1 cellular context compared by ENCODE assay signal in the genomic region with DNA sequence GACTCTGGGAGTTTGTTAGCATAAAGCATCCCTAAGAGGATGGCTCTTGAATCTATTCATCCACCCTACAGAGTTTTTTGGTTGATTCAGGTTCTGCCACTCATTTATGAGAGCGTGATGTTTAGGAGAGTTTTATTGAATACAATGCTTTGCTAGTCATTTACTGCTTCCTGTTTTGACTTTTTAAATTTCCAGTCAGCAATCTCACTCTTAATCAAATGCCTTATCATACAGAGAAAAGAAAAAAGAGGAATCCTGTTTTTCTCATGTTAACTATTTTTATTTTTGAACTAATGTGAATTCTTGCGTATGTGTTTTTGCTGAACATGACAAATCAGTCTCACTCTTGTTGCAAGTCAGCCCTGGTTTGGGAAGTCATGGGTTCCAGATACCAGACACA.
TF ChIP-seq lines count a peak whose summit lies in the region.

No MANE protein-coding gene starts in this region.

TF ChIP-seq in GM12878, 131 proteins besides CTCF, POLR2A, EP300 and RAD21 (continues in another document):
- TF ChIP-seq MEF2A (IDR thresholded peaks at IDR 0.05; ENCODE audit: insufficient read depth, low read depth, low read length) (0 out of 2 replicates have a peak, but pooled peaks have one; percentile 46), ZNF274 (IDR thresholded peaks at IDR 0.05; ENCODE audit: insufficient read depth, insufficient read length) (no peak), GATAD2B (conservative IDR thresholded peaks at IDR 0.05; ENCODE audit: low read depth) (no peak), ZNF207 (IDR thresholded peaks at IDR 0.05; ENCODE audit: borderline replicate concordance) (no peak), EED (IDR thresholded peaks at IDR 0.05; ENCODE audit: low read depth) (no peak), DPF2 (IDR thresholded peaks at IDR 0.05) (no peak), MTA2 (IDR thresholded peaks at IDR 0.05; ENCODE audit: low read depth) (no peak), JUND (IDR thresholded peaks at IDR 0.05; ENCODE audit: low read depth, low read length) (no peak), BACH1 (IDR thresholded peaks at IDR 0.05; ENCODE audit: borderline replicate concordance) (no peak), CREM (IDR thresholded peaks at IDR 0.05; ENCODE audit: low read depth) (peak; percentile 37; the same call in 1 of the 2 replicates), FOXM1 (IDR thresholded peaks at IDR 0.05; ENCODE audit: low read depth, low read length) (0 out of 2 replicates have a peak, but pooled peaks have one; percentile 29), NFIC (IDR thresholded peaks at IDR 0.05; ENCODE audit: low read depth, low read length) (peak; percentile 76; the same call in 1 of the 2 replicates), SIX5 (IDR thresholded peaks at IDR 0.05; ENCODE audit: low read depth, low read length, severe bottlenecking) (no peak), RB1 (IDR thresholded peaks at IDR 0.05; ENCODE audit: borderline replicate concordance) (no peak), LARP7 (IDR thresholded peaks at IDR 0.05) (no peak), RFX5 (IDR thresholded peaks at IDR 0.05; ENCODE audit: low read depth, low read length) (no peak), ZNF217 (IDR thresholded peaks at IDR 0.05) (no peak), IKZF2 (IDR thresholded peaks at IDR 0.05) (peak; percentile 39 to 65; a peak in 3 of 4 replicates), MXI1 (IDR thresholded peaks at IDR 0.05; ENCODE audit: low read depth, low read length) (no peak), SMAD1 (IDR thresholded peaks at IDR 0.05; ENCODE audit: low read depth, partially characterized antibody) (no peak), CBX5 (IDR thresholded peaks at IDR 0.05; ENCODE audit: low read depth) (no peak), IRF4 (IDR thresholded peaks at IDR 0.05; ENCODE audit: low read depth, low read length) (peak; percentile 50; the same call in 1 of the 2 replicates), YY1 (IDR thresholded peaks at IDR 0.05; ENCODE audit: low read depth, low read length) (no peak), JUNB (IDR thresholded peaks at IDR 0.05) (peak; percentile 84), MYB (IDR thresholded peaks at IDR 0.05; ENCODE audit: borderline replicate concordance, low read depth, low read length) (no peak)
- TF ChIP-seq, protein P1, sequence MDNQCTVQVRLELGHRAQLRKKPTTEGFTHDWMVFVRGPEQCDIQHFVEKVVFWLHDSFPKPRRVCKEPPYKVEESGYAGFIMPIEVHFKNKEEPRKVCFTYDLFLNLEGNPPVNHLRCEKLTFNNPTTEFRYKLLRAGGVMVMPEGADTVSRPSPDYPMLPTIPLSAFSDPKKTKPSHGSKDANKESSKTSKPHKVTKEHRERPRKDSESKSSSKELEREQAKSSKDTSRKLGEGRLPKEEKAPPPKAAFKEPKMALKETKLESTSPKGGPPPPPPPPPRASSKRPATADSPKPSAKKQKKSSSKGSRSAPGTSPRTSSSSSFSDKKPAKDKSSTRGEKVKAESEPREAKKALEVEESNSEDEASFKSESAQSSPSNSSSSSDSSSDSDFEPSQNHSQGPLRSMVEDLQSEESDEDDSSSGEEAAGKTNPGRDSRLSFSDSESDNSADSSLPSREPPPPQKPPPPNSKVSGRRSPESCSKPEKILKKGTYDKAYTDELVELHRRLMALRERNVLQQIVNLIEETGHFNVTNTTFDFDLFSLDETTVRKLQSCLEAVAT (IDR thresholded peaks at IDR 0.05): no peak
- TF ChIP-seq, protein P2, sequence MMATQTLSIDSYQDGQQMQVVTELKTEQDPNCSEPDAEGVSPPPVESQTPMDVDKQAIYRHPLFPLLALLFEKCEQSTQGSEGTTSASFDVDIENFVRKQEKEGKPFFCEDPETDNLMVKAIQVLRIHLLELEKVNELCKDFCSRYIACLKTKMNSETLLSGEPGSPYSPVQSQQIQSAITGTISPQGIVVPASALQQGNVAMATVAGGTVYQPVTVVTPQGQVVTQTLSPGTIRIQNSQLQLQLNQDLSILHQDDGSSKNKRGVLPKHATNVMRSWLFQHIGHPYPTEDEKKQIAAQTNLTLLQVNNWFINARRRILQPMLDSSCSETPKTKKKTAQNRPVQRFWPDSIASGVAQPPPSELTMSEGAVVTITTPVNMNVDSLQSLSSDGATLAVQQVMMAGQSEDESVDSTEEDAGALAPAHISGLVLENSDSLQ (IDR thresholded peaks at IDR 0.05): peak; percentile 68
- TF ChIP-seq, protein P3, sequence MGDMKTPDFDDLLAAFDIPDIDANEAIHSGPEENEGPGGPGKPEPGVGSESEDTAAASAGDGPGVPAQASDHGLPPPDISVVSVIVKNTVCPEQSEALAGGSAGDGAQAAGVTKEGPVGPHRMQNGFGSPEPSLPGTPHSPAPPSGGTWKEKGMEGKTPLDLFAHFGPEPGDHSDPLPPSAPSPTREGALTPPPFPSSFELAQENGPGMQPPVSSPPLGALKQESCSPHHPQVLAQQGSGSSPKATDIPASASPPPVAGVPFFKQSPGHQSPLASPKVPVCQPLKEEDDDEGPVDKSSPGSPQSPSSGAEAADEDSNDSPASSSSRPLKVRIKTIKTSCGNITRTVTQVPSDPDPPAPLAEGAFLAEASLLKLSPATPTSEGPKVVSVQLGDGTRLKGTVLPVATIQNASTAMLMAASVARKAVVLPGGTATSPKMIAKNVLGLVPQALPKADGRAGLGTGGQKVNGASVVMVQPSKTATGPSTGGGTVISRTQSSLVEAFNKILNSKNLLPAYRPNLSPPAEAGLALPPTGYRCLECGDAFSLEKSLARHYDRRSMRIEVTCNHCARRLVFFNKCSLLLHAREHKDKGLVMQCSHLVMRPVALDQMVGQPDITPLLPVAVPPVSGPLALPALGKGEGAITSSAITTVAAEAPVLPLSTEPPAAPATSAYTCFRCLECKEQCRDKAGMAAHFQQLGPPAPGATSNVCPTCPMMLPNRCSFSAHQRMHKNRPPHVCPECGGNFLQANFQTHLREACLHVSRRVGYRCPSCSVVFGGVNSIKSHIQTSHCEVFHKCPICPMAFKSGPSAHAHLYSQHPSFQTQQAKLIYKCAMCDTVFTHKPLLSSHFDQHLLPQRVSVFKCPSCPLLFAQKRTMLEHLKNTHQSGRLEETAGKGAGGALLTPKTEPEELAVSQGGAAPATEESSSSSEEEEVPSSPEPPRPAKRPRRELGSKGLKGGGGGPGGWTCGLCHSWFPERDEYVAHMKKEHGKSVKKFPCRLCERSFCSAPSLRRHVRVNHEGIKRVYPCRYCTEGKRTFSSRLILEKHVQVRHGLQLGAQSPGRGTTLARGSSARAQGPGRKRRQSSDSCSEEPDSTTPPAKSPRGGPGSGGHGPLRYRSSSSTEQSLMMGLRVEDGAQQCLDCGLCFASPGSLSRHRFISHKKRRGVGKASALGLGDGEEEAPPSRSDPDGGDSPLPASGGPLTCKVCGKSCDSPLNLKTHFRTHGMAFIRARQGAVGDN (IDR thresholded peaks at IDR 0.05): no peak
- TF ChIP-seq, protein P4, sequence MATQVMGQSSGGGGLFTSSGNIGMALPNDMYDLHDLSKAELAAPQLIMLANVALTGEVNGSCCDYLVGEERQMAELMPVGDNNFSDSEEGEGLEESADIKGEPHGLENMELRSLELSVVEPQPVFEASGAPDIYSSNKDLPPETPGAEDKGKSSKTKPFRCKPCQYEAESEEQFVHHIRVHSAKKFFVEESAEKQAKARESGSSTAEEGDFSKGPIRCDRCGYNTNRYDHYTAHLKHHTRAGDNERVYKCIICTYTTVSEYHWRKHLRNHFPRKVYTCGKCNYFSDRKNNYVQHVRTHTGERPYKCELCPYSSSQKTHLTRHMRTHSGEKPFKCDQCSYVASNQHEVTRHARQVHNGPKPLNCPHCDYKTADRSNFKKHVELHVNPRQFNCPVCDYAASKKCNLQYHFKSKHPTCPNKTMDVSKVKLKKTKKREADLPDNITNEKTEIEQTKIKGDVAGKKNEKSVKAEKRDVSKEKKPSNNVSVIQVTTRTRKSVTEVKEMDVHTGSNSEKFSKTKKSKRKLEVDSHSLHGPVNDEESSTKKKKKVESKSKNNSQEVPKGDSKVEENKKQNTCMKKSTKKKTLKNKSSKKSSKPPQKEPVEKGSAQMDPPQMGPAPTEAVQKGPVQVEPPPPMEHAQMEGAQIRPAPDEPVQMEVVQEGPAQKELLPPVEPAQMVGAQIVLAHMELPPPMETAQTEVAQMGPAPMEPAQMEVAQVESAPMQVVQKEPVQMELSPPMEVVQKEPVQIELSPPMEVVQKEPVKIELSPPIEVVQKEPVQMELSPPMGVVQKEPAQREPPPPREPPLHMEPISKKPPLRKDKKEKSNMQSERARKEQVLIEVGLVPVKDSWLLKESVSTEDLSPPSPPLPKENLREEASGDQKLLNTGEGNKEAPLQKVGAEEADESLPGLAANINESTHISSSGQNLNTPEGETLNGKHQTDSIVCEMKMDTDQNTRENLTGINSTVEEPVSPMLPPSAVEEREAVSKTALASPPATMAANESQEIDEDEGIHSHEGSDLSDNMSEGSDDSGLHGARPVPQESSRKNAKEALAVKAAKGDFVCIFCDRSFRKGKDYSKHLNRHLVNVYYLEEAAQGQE (IDR thresholded peaks at IDR 0.05; ENCODE audit: low read depth, low read length): no peak
- TF ChIP-seq, protein P5, sequence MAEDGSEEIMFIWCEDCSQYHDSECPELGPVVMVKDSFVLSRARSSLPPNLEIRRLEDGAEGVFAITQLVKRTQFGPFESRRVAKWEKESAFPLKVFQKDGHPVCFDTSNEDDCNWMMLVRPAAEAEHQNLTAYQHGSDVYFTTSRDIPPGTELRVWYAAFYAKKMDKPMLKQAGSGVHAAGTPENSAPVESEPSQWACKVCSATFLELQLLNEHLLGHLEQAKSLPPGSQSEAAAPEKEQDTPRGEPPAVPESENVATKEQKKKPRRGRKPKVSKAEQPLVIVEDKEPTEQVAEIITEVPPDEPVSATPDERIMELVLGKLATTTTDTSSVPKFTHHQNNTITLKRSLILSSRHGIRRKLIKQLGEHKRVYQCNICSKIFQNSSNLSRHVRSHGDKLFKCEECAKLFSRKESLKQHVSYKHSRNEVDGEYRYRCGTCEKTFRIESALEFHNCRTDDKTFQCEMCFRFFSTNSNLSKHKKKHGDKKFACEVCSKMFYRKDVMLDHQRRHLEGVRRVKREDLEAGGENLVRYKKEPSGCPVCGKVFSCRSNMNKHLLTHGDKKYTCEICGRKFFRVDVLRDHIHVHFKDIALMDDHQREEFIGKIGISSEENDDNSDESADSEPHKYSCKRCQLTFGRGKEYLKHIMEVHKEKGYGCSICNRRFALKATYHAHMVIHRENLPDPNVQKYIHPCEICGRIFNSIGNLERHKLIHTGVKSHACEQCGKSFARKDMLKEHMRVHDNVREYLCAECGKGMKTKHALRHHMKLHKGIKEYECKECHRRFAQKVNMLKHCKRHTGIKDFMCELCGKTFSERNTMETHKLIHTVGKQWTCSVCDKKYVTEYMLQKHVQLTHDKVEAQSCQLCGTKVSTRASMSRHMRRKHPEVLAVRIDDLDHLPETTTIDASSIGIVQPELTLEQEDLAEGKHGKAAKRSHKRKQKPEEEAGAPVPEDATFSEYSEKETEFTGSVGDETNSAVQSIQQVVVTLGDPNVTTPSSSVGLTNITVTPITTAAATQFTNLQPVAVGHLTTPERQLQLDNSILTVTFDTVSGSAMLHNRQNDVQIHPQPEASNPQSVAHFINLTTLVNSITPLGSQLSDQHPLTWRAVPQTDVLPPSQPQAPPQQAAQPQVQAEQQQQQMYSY (CRISPR knock-in tag; IDR thresholded peaks at IDR 0.05): no peak
- TF ChIP-seq, protein P6, sequence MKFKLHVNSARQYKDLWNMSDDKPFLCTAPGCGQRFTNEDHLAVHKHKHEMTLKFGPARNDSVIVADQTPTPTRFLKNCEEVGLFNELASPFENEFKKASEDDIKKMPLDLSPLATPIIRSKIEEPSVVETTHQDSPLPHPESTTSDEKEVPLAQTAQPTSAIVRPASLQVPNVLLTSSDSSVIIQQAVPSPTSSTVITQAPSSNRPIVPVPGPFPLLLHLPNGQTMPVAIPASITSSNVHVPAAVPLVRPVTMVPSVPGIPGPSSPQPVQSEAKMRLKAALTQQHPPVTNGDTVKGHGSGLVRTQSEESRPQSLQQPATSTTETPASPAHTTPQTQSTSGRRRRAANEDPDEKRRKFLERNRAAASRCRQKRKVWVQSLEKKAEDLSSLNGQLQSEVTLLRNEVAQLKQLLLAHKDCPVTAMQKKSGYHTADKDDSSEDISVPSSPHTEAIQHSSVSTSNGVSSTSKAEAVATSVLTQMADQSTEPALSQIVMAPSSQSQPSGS (IDR thresholded peaks at IDR 0.05; ENCODE audit: low read length): peak; percentile 67; the same call in 1 of the 2 replicates
- TF ChIP-seq, protein P7, sequence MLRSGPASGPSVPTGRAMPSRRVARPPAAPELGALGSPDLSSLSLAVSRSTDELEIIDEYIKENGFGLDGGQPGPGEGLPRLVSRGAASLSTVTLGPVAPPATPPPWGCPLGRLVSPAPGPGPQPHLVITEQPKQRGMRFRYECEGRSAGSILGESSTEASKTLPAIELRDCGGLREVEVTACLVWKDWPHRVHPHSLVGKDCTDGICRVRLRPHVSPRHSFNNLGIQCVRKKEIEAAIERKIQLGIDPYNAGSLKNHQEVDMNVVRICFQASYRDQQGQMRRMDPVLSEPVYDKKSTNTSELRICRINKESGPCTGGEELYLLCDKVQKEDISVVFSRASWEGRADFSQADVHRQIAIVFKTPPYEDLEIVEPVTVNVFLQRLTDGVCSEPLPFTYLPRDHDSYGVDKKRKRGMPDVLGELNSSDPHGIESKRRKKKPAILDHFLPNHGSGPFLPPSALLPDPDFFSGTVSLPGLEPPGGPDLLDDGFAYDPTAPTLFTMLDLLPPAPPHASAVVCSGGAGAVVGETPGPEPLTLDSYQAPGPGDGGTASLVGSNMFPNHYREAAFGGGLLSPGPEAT (IDR thresholded peaks at IDR 0.05; ENCODE audit: low read depth): 0 out of 2 replicates have a peak, but pooled peaks have one; percentile 15
- TF ChIP-seq, protein P8, sequence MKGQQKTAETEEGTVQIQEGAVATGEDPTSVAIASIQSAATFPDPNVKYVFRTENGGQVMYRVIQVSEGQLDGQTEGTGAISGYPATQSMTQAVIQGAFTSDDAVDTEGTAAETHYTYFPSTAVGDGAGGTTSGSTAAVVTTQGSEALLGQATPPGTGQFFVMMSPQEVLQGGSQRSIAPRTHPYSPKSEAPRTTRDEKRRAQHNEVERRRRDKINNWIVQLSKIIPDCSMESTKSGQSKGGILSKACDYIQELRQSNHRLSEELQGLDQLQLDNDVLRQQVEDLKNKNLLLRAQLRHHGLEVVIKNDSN (IDR thresholded peaks at IDR 0.05; ENCODE audit: borderline replicate concordance, extremely low read length, insufficient read depth, low read depth, low read length): no peak
